Comparison of ENCODE assay signal across 1 cellular context in genomic region chr14:61116369-61116768, GRCh38.
TF ChIP-seq lines count a peak whose summit lies in the region.

No MANE protein-coding gene starts in this region.

TF ChIP-seq in H1, 55 proteins besides CTCF, POLR2A, EP300 and RAD21 (continued from another document):
- TF ChIP-seq E2F6 (IDR thresholded peaks at IDR 0.05), result no peak
TF ChIP-seq in H1: peak in this region for 0.
